Comparison of ENCODE assay signal across 1 cellular context in genomic region chr22:18955696-18956095, GRCh38.
TF ChIP-seq lines count a peak whose summit lies in the region.

No MANE protein-coding gene starts in this region.

TF ChIP-seq in H1, 55 proteins besides CTCF, POLR2A, EP300 and RAD21:
- TF ChIP-seq NANOG (IDR thresholded peaks at IDR 0.05; ENCODE audit: insufficient read depth, low read depth, low read length, poor library complexity, severe bottlenecking) (no peak), CHD7 (IDR thresholded peaks at IDR 0.05; ENCODE audit: insufficient replicate concordance, low read length) (no peak), KDM5A (IDR thresholded peaks at IDR 0.05; ENCODE audit: low read length) (no peak), ZNF274 (IDR thresholded peaks at IDR 0.05; ENCODE audit: borderline replicate concordance, extremely low read depth, low read length) (no peak), JUND (IDR thresholded peaks at IDR 0.05; ENCODE audit: low read length) (no peak), MAX (IDR thresholded peaks at IDR 0.05) (no peak), POU5F1 (IDR thresholded peaks at IDR 0.05; ENCODE audit: low read depth, low read length) (no peak), SIX5 (IDR thresholded peaks at IDR 0.05; ENCODE audit: low read depth, low read length) (no peak), SP2 (IDR thresholded peaks at IDR 0.05; ENCODE audit: low read length) (no peak), SIN3A (conservative IDR thresholded peaks at IDR 0.05 in 1 of 2, IDR thresholded peaks at IDR 0.05 in 1 of 2; ENCODE audit: low read depth in 1 of 2, low read length in 2 of 2) (no peak), NRF1 (IDR thresholded peaks at IDR 0.05; ENCODE audit: low read depth, low read length) (no peak), ASH2L (IDR thresholded peaks at IDR 0.05; ENCODE audit: low read length) (no peak)
